ENCODE assay signal across 18 cellular contexts in genomic region chr3:109729111-109729510, GRCh38.
"Had no signal": no experiment of that assay in that cellular context is flagged by ENCODE, and none has a peak within 500 bp of the region (broad histone marks: within the 10 kb centered on the region; RNA-seq: fewer than 3 reads in every experiment).

No MANE protein-coding gene starts in this region.

- H3K4me3 ChIP-seq: coronary artery, prostate gland, tibial nerve, vagina had no signal

- H3K4me1 ChIP-seq: prostate gland, tibial nerve, vagina had no signal

- H3K27ac ChIP-seq: coronary artery, prostate gland, tibial nerve, vagina, VCaP had no signal

- H3K27me3 ChIP-seq: tibial nerve, vagina had no signal

- H3K36me3 ChIP-seq: prostate gland, tibial nerve, vagina had no signal

- DNase-seq: activated CD4-positive, alpha-beta memory T cell treated with anti-CD3 and anti-CD28 coated beads, Interleukin-2, amount 10 ng/mL, durations not matched to agents 7 days and 5 days; activated CD4-positive, alpha-beta T cell treated with anti-CD3 and anti-CD28 coated beads for 36 hours; activated effector memory CD4-positive, alpha-beta T cell treated with Interleukin-2 at 50 U/mL for 16 hours; activated T-cell treated with anti-CD3 and anti-CD28 coated beads, Interleukin-2, amount 50 U/mL, for 4 hours; central memory CD4-positive, alpha-beta T cell; effector CD4-positive, alpha-beta T cell; kidney glomerular epithelial cell; nephron progenitor cell; right cardiac atrium; small intestine; stimulated activated CD4-positive, alpha-beta T cell treated with anti-CD3 and anti-CD28 coated beads, Interleukin-4, amount 100 ng/mL, for 24 hours; stimulated activated naive CD4-positive, alpha-beta T cell; T-helper 1 cell had no signal

- H3K9me3 ChIP-seq: prostate gland, tibial nerve, vagina had no signal

- ATAC-seq: activated CD4-positive, alpha-beta T cell treated with anti-CD3 and anti-CD28 coated beads for 36 hours; activated T-cell treated with anti-CD3 and anti-CD28 coated beads, Interleukin-2, amount 50 U/mL, for 4 hours; right cardiac atrium had no signal
